8 cellular contexts compared by ENCODE assay signal in the genomic region with DNA sequence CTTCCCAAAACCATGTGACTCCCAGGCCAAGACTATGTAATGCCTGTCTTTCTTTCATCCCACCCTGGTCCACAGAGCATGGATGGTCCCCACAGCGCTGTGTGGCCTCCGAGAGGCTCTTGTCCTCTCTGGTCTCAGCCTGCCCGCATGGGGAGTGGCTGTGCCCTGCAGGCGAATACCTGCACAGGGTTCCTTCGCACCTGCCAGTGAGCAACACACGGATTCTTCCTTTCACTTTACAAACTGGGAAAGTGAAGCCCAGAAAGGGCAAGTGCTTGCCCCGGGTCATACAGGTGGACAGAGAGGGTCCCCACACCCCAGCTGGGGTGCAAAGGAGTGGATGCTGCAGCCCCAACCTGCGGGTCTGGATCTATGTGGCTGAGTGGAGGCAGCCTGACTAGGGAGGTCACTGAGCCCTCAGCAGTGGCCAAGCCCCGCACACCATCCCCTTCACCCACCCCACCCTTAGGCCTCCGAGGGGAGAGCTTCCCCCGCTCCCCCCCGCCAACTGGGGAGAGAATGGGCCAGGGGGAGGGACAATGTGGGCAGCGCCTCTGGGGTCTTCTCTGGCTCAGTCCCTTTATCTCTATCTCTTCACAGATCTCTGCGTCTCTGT. TPM values are rescaled to one million over a fixed set of nuclear protein-coding genes. Genes with fewer than 3 reads are reported as not detected.
DNase-seq lines count a peak whose midpoint lies in the region; ATAC-seq and TF ChIP-seq lines count a peak whose summit lies in the region.

No MANE protein-coding gene starts in this region.

- peak overlapping the region; percentile 31 for H3K27ac ChIP-seq in foreskin keratinocyte

- peak overlapping the region; percentile 78 for H3K27ac Mint-ChIP-seq in T-helper 17 cell

- ATAC-seq in T-helper 17 cell (no peak), foreskin keratinocyte (peak; percentile 31), HG02763 (IDR thresholded peaks at IDR 0.05; ENCODE audit: unreplicated experiment) (no peak)

- H3K4me3 Mint-ChIP-seq in T-helper 17 cell = peak overlapping the region; percentile 98

- no peaks in the 10 kb centered on the region for H3K27me3 Mint-ChIP-seq in T-helper 17 cell

- no peaks in the 10 kb centered on the region for H3K4me1 ChIP-seq in foreskin keratinocyte

- H3K36me3 Mint-ChIP-seq in T-helper 17 cell (ENCODE audit: low read depth) = no peaks in the 10 kb centered on the region

- in situ Hi-C loops in G401 (cut with HindIII; ENCODE audit: low sequenced_read_pairs) = no loop called here

- H3K9me3 ChIP-seq in T-helper 17 cell (ENCODE audit: control insufficient read depth, low read length, poor library complexity, severe bottlenecking) = no peaks in the 10 kb centered on the region

- H3K27me3 ChIP-seq in foreskin keratinocyte = no peaks in the 10 kb centered on the region

- H3K4me1 Mint-ChIP-seq in T-helper 17 cell = peaks cover 31% of the 10 kb centered on the region

- H3K4me3 ChIP-seq in GM12875 (ENCODE audit: low read depth, low read length) = peak overlapping the region; percentile 44
- H3K4me3 ChIP-seq in retinal pigment epithelial cell (ENCODE audit: low read length) = peak overlapping the region; percentile 64

- TF ChIP-seq CTCF in GM12875 (IDR thresholded peaks at IDR 0.05; ENCODE audit: borderline replicate concordance, insufficient read depth, low read depth, low read length) (no peak), foreskin keratinocyte (conservative IDR thresholded peaks at IDR 0.05) (no peak), retinal pigment epithelial cell (conservative IDR thresholded peaks at IDR 0.05; ENCODE audit: low read depth, low read length) (no peak)

- DNase-seq in T-helper 17 cell (no peak), foreskin keratinocyte (peak; percentile 45 to 60), retinal pigment epithelial cell (ENCODE audit: low read depth) (no peak), G401 (ENCODE audit: low spot score) (no peak), NCI-H524 treated with DMSO at 0.1 percent for 48 hours (lab: John Stamatoyannopoulos, UW) (no peak)
- no peak for DNase-seq in activated CD4-positive, CD25-positive, alpha-beta regulatory T cell treated with anti-CD3 and anti-CD28 coated beads, Interleukin-2, amount 50 U/mL, for 72 hours

RNA-seq across cellular contexts. Expression of a gene that starts 0.7 kb away (rescaled TPM):
- total RNA-seq in T-helper 17 cell (10 to 100 TPM; 28.9 to 36.4 TPM), foreskin keratinocyte (16.6 and 17.5 TPM in 2 replicates)
- 18.5 and 20.8 TPM in 2 replicates for polyA plus RNA-seq in foreskin keratinocyte
- total RNA-seq in G401 (2014; rRNA removed; shearing (Covaris generic)) = 19.2 and 23.6 TPM in 2 replicates

RNA-seq across cellular contexts. Expression of a gene that starts 5.1 kb away (rescaled TPM):
- 1 to 10 TPM in 1 of 2 donors, not detected in 1; 1.1 TPM for total RNA-seq in T-helper 17 cell
- total RNA-seq in foreskin keratinocyte = 0.27 and 0.60 TPM in 2 replicates
- polyA plus RNA-seq in foreskin keratinocyte = 0.37 and 0.41 TPM in 2 replicates
- total RNA-seq in G401 (2014; rRNA removed; shearing (Covaris generic)) = not detected in 2 replicates

Comparison
In these comparisons a context has a peak if more than half of its experiments do, and no peak if none do; other contexts are left out.
1. DNase-seq: peak in foreskin keratinocyte (2 of 2); none in T-helper 17 cell (0 of 3), retinal pigment epithelial cell (single experiment), activated CD4-positive, CD25-positive, alpha-beta regulatory T cell treated with anti-CD3 and anti-CD28 coated beads, Interleukin-2, amount 50 U/mL, for 72 hours (single experiment), G401 (single experiment) and NCI-H524 treated with DMSO at 0.1 percent for 48 hours (single experiment).